In the genomic region with DNA sequence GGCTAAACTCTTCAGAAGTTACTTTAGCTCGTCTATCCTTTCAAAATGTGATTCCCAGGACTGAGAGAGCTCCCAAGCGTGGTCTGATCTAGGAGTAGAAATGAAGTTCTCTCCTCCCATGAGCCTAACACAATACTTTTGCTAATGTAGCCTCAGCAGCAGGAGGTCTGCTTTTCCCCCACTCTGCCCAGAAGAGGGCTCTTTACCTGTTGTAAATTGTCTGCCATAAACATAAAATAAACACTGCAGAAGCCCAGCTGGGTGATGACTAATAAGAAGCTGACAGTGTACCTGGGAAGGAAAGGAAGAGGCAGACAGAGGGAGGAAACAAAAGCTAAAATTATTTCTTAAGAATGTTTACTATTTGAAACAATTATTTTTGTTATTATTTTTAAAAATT, we compare ENCODE assay signal across 10 cellular contexts. TPM values are rescaled to one million over a fixed set of nuclear protein-coding genes. Genes with fewer than 3 reads are reported as not detected.
A peak's percentile ranks its signal among the peaks of the same experiment; 100 is the strongest.
DNase-seq lines count a peak whose midpoint lies in the region; ATAC-seq, FAIRE-seq and TF ChIP-seq lines count a peak whose summit lies in the region.
"Had no signal": no experiment of that assay in that cellular context is flagged by ENCODE, and none has a peak within 500 bp of the region (broad histone marks: within the 10 kb centered on the region; RNA-seq: fewer than 3 reads in every experiment).

No MANE protein-coding gene starts in this region.

- H2BK15ac ChIP-seq in H1 (ENCODE audit: low read length): no peak overlapping the region

- H3K23me2 ChIP-seq in H1 (ENCODE audit: low read depth, low read length): no peaks in the 10 kb centered on the region

- no peak overlapping the region for H3K18ac ChIP-seq in H1 (ENCODE audit: extremely low read depth, low read length)

- H3K4ac ChIP-seq in H1 (replicated peaks; ENCODE audit: insufficient read length, low read depth, low read length): no peak overlapping the region

- H3K27ac ChIP-seq in H1 (ENCODE audit: low read depth, low read length): no peak overlapping the region

- CTCF ChIA-PET in H1 (lab: Charles Lee; ENCODE audit: partially characterized antibody): interaction anchor here (0.7 to 2.1 kb wide), 9 partner anchors 9 to 233 kb away, joined by 3 to 12 read pairs (median 5); no protein-coding TSS in a partner anchor

- no peak overlapping the region for H3K4me3 ChIP-seq in H1 (ENCODE audit: extremely low read depth in 1 of 4, insufficient read depth in 2 of 4, low read depth in 3 of 4, low read length in 4 of 4)

- H3K23ac ChIP-seq in H1 (ENCODE audit: insufficient read length): no peak overlapping the region

- no peak overlapping the region for H3K9ac ChIP-seq in H1 (replicated peaks in 1 of 4; ENCODE audit: extremely low read depth in 1 of 4, low read depth in 3 of 4, low read length in 3 of 4)

- H4K91ac ChIP-seq in H1 (replicated peaks; ENCODE audit: insufficient read length, low read length): no peak overlapping the region

- H4K5ac ChIP-seq in H1 (ENCODE audit: insufficient read length, low read depth, low read length): no peak overlapping the region

- TF ChIP-seq EP300 in H1 (IDR thresholded peaks at IDR 0.05; ENCODE audit: borderline replicate concordance in 1 of 2, low read depth in 2 of 2, low read length in 2 of 2): no peak

- H3K14ac ChIP-seq in H1 (ENCODE audit: insufficient read length): no peak overlapping the region

- no peaks in the 10 kb centered on the region for H3K9me3 ChIP-seq in H1 (ENCODE audit: insufficient read depth in 2 of 2, low read depth in 1 of 2, low read length in 1 of 2)

- peaks cover 0 to 6% (median 3%) of the 10 kb centered on the region in 4 experiments; a peak in 2 of 7 replicates for H3K4me1 ChIP-seq in H1 (replicated peaks in 1 of 4; ENCODE audit: control insufficient read depth in 3 of 4, insufficient read depth in 4 of 4, low read length in 3 of 4)

- TF ChIP-seq CTCF in GM13977 (IDR thresholded peaks at IDR 0.05; ENCODE audit: extremely low read depth, insufficient read depth, missing control alignments): peak; percentile 39
- peak in 2 of 3 experiments; percentile 8 to 32; a peak in 2 of 4 replicates for TF ChIP-seq CTCF in H1 (IDR thresholded peaks at IDR 0.05; ENCODE audit: control extremely low read depth in 1 of 3, insufficient read depth in 1 of 3, low read depth in 1 of 3, low read length in 3 of 3)

- no peak overlapping the region for H3K56ac ChIP-seq in H1 (replicated peaks; ENCODE audit: insufficient read length, low read depth, low read length)

- peak overlapping the region; percentile 3; the same call in 1 of the 2 replicates for H2AFZ ChIP-seq in H1 (ENCODE audit: low read length)

- no peak overlapping the region for H2BK5ac ChIP-seq in H1 (ENCODE audit: low read depth, low read length)

- no peak overlapping the region for H4K8ac ChIP-seq in H1 (ENCODE audit: extremely low read depth, insufficient read depth, low read length)

- WGBS in H1 (ENCODE audit: extremely low coverage in 1 of 2, insufficient coverage in 1 of 2, insufficient read length in 1 of 2, insufficient replicate concordance in 2 of 2, low coverage in 1 of 2, low lambda C conversion rate in 2 of 2, missing lambda C conversion rate in 1 of 2), 2 experiments: 38% methylated on average over 2 of the region's 2 CpGs; no CpG with 5 or more reads in 1 of the 2 experiments

- TF ChIP-seq POLR2A in H1 (IDR thresholded peaks at IDR 0.05; ENCODE audit: control extremely low read depth in 1 of 2, low read depth in 2 of 2, low read length in 2 of 2): no peak

- H3K27me3 ChIP-seq in H1 (replicated peaks in 1 of 4; ENCODE audit: control insufficient read depth in 3 of 4, extremely low read depth in 1 of 4, insufficient read depth in 3 of 4, low read length in 3 of 4): no peaks in the 10 kb centered on the region

- H2BK20ac ChIP-seq in H1 (ENCODE audit: low read length): no peak overlapping the region; the same call in 1 of the 2 replicates

- in situ Hi-C loops in GM13977 (cut with MboI; ENCODE audit: low pct_unique_long_range_greater_than_20kb, low sequenced_read_pairs, unreplicated experiment): no loop called here

- peak in 1 of 2 experiments; percentile 14; a peak in 1 of 4 replicates for TF ChIP-seq RAD21 in H1 (IDR thresholded peaks at IDR 0.05 in 1 of 2, conservative IDR thresholded peaks at IDR 0.05 in 1 of 2; ENCODE audit: low read depth in 2 of 2, low read length in 2 of 2)

- H3K79me2 ChIP-seq in H1 (ENCODE audit: control insufficient read depth in 1 of 2, insufficient read depth in 2 of 2, low read length in 2 of 2): no peaks in the 10 kb centered on the region

- no peaks in the 10 kb centered on the region for H3K79me1 ChIP-seq in H1 (ENCODE audit: low read depth, low read length)

- 0 out of 4 replicates have a peak overlapping the region, but pooled peaks of 1 of the 2 experiments have one; percentile 2 for H3K4me2 ChIP-seq in H1 (ENCODE audit: insufficient read depth in 1 of 2, low read depth in 2 of 2, low read length in 2 of 2)

- no peak overlapping the region for H2BK120ac ChIP-seq in H1 (replicated peaks; ENCODE audit: low read depth, low read length)

- FAIRE-seq in H1 (lab: Jason Lieb, UNC): no peak

- ATAC-seq in HG03521 (IDR thresholded peaks at IDR 0.05; ENCODE audit: unreplicated experiment) (no peak), HG03159 (IDR thresholded peaks at IDR 0.05; ENCODE audit: unreplicated experiment) (no peak)

- H2AK5ac ChIP-seq in H1 (ENCODE audit: low read depth, low read length): no peak overlapping the region

- no peaks in the 10 kb centered on the region for H3K36me3 ChIP-seq in H1 (ENCODE audit: control insufficient read depth in 2 of 4, insufficient read depth in 4 of 4, low read length in 3 of 4)

- POLR2A ChIA-PET in H1 (lab: Charles Lee; ENCODE audit: partially characterized antibody): interaction anchor here (1.4 kb wide), 1 partner anchor 22 kb away, joined by 3 read pairs; no protein-coding TSS in a partner anchor

- DNase-seq in COR-L47 (lab: John Stamatoyannopoulos, UW): peak; percentile 18
- DNase-seq in GM13977 (ENCODE audit: low spot score): peak; percentile 23
- peak; percentile 83 for DNase-seq in LoVo (ENCODE audit: low spot score)
- DNase-seq in H1 (ENCODE audit: low read depth in 1 of 2, low spot score in 2 of 2): no peak
- no peak for DNase-seq in AML-193 (lab: John Stamatoyannopoulos, UW)
- no peak for DNase-seq in activated CD4-positive, alpha-beta T cell treated with anti-CD3 and anti-CD28 coated beads for 1 hour
- DNase-seq: central memory CD4-positive, alpha-beta T cell had no signal

- no peaks in the 10 kb centered on the region for H4K20me1 ChIP-seq in H1 (replicated peaks in 1 of 2; ENCODE audit: control insufficient read depth in 1 of 2, insufficient read depth in 2 of 2, low read length in 2 of 2)

- no peak overlapping the region for H2BK12ac ChIP-seq in H1 (ENCODE audit: low read depth, low read length)

TF ChIP-seq in H1, 55 proteins besides CTCF, POLR2A, EP300 and RAD21:
- TF ChIP-seq SUZ12 (IDR thresholded peaks at IDR 0.05; ENCODE audit: low read length) (no peak), ASH2L (IDR thresholded peaks at IDR 0.05; ENCODE audit: low read length) (no peak), SAP30 (IDR thresholded peaks at IDR 0.05; ENCODE audit: insufficient read depth, insufficient replicate concordance, low read length) (no peak)

RNA-seq across cellular contexts. Expression of gene SLC36A3, which starts 15.4 kb away (rescaled TPM):
- total RNA-seq in H1 (2021; fragmentation: NEBNext Ultra II Directional; extraction: Animal tissue kit (Norgen Biotek cat#: 25700)): not detected in 2 replicates
- not detected in 2 replicates for polyA plus RNA-seq in H1 (2011; rRNA removed)
- polyA plus RNA-seq in H1 (2011; cell fraction: cytosol; rRNA removed): not detected
- not detected for polyA plus RNA-seq in H1 (2011; cell fraction: nucleus; rRNA removed)
- not detected in 4 replicates for polyA plus RNA-seq in H1 (2012, experiment 1 of 2)
- not detected for polyA plus RNA-seq in H1 (2012, experiment 2 of 2)
- polyA plus RNA-seq in H1 (2013, experiment 1 of 2): not detected
- polyA plus RNA-seq in H1 (2013, experiment 2 of 2): not detected
- not detected in 2 replicates for polyA minus RNA-seq in H1 (2011; rRNA and poly(A)+ RNA removed)
- polyA minus RNA-seq in H1 (2011; cell fraction: cytosol; rRNA and poly(A)+ RNA removed): not detected
- polyA minus RNA-seq in H1 (2011; cell fraction: nucleus; rRNA and poly(A)+ RNA removed): not detected
- total RNA-seq: pulmonary artery endothelial cell had no signal

RNA-seq across cellular contexts. Expression of gene GM2A, which starts 35.2 kb away (rescaled TPM):
- 30.4 and 32.2 TPM in 2 replicates for total RNA-seq in H1 (2021; fragmentation: NEBNext Ultra II Directional; extraction: Animal tissue kit (Norgen Biotek cat#: 25700))
- 18.5 TPM in 2 replicates for polyA plus RNA-seq in H1 (2011; rRNA removed)
- polyA plus RNA-seq in H1 (2011; cell fraction: cytosol; rRNA removed): 14.2 TPM
- polyA plus RNA-seq in H1 (2011; cell fraction: nucleus; rRNA removed): 15.6 TPM
- 21.1 to 25.1 TPM (median 22.7 TPM) in 4 replicates for polyA plus RNA-seq in H1 (2012, experiment 1 of 2)
- polyA plus RNA-seq in H1 (2012, experiment 2 of 2): 26.6 TPM
- polyA plus RNA-seq in H1 (2013, experiment 1 of 2): 32.5 TPM
- polyA plus RNA-seq in H1 (2013, experiment 2 of 2): 42.1 TPM
- 31.3 and 32.5 TPM in 2 replicates for polyA minus RNA-seq in H1 (2011; rRNA and poly(A)+ RNA removed)
- 14.6 TPM for polyA minus RNA-seq in H1 (2011; cell fraction: cytosol; rRNA and poly(A)+ RNA removed)
- polyA minus RNA-seq in H1 (2011; cell fraction: nucleus; rRNA and poly(A)+ RNA removed): 12.3 TPM

RNA-seq across cellular contexts. Expression of gene SLC36A2, which starts 59.2 kb away (rescaled TPM):
- not detected in 2 replicates for total RNA-seq in H1 (2021; fragmentation: NEBNext Ultra II Directional; extraction: Animal tissue kit (Norgen Biotek cat#: 25700))
- polyA plus RNA-seq in H1 (2011; rRNA removed): 0.24 and 0.30 TPM in 2 replicates
- 0.17 TPM for polyA plus RNA-seq in H1 (2011; cell fraction: cytosol; rRNA removed)
- 0.19 TPM for polyA plus RNA-seq in H1 (2011; cell fraction: nucleus; rRNA removed)
- 0.16 to 0.28 TPM (median 0.17 TPM) in 3 of 4 replicates, not detected in the other for polyA plus RNA-seq in H1 (2012, experiment 1 of 2)
- 0.05 TPM for polyA plus RNA-seq in H1 (2012, experiment 2 of 2)
- polyA plus RNA-seq in H1 (2013, experiment 1 of 2): not detected
- 0.04 TPM for polyA plus RNA-seq in H1 (2013, experiment 2 of 2)
- 0.51 and 0.60 TPM in 2 replicates for polyA minus RNA-seq in H1 (2011; rRNA and poly(A)+ RNA removed)
- not detected for polyA minus RNA-seq in H1 (2011; cell fraction: cytosol; rRNA and poly(A)+ RNA removed)
- not detected for polyA minus RNA-seq in H1 (2011; cell fraction: nucleus; rRNA and poly(A)+ RNA removed)
- total RNA-seq: pulmonary artery endothelial cell had no signal

Comparison
In these comparisons a context has a peak if more than half of its experiments do, and no peak if none do; other contexts are left out.
1. DNase-seq: peak in COR-L47 (single experiment), GM13977 (single experiment) and LoVo (single experiment); none in H1 (0 of 2), AML-193 (0 of 2) and activated CD4-positive, alpha-beta T cell treated with anti-CD3 and anti-CD28 coated beads for 1 hour (single experiment).